In genomic region chr5:65479527-65479926, GRCh38 we compare ENCODE assay signal across 1 cellular context.
TF ChIP-seq lines count a peak whose summit lies in the region.

No MANE protein-coding gene starts in this region.

TF ChIP-seq in liver, 16 proteins besides CTCF, POLR2A, EP300 and RAD21 (continued from another document):
- TF ChIP-seq REST (IDR thresholded peaks at IDR 0.05) = no peak
- TF ChIP-seq YY1 (IDR thresholded peaks at IDR 0.05) = no peak
- TF ChIP-seq HNF4A (conservative IDR thresholded peaks at IDR 0.05) = no peak
- TF ChIP-seq HNF4G (IDR thresholded peaks at IDR 0.05) = no peak
- TF ChIP-seq EGR1 (IDR thresholded peaks at IDR 0.05; ENCODE audit: low read depth in 2 of 2) = no peak
- TF ChIP-seq FOXA2 (IDR thresholded peaks at IDR 0.05) = no peak
